Comparison of ENCODE assay signal across 9 cellular contexts in the genomic region with DNA sequence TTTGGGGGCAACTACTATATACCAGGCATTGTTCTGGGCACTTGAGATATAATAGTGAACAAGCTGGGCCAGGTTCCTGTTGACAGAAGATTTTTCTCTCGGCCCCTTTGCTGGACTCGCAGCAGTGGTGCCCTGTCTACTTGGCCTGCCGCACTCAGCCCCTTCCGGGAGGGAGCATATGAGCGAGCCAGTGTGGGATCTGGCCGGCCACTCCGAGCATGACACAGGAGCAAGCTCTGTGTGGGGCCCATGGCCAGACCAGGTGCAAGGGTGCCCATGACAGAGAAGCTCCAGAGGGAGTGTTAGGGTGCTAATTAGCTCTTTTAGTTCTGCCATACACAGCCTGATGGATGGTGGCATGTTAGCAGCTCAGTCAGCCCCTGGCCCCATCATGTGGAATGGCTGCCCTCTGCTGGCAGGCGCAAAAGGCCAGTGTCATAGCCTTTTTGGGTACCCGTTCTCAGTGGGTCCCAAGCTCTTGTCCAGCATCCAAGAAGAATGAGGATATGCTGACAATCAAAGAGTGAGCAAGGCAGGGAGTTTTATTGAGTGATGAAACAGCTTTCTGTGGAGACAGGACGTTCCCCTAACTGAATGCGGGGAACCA. TPM values are rescaled to one million over a fixed set of nuclear protein-coding genes. Genes with fewer than 3 reads are reported as not detected.
A peak's percentile ranks its signal among the peaks of the same experiment; 100 is the strongest.
DNase-seq lines count a peak whose midpoint lies in the region; ATAC-seq and TF ChIP-seq lines count a peak whose summit lies in the region.
"Had no signal": no experiment of that assay in that cellular context is flagged by ENCODE, and none has a peak within 500 bp of the region (broad histone marks: within the 10 kb centered on the region; RNA-seq: fewer than 3 reads in every experiment).

No MANE protein-coding gene starts in this region.

- H3K27ac ChIP-seq in naive thymus-derived CD4-positive, alpha-beta T cell (ENCODE audit: low read depth, low read length), result no peak overlapping the region
- H3K27ac ChIP-seq: epithelial cell of prostate had no signal

- DNase-seq in GM12865 (ENCODE audit: low read depth), result peak; percentile 56
- DNase-seq in LoVo (ENCODE audit: low spot score), result peak; percentile 10
- DNase-seq in chondrocyte (ENCODE audit: low spot score), result no peak
- DNase-seq in naive thymus-derived CD4-positive, alpha-beta T cell, result peak in 2 of 9 donors; percentile 2 to 27
- no peak for DNase-seq in AG08395 (ENCODE audit: low spot score)

- H3K4me3 Mint-ChIP-seq in chondrocyte (ENCODE audit: unreplicated experiment), result no peak overlapping the region
- H3K4me3 Mint-ChIP-seq in naive thymus-derived CD4-positive, alpha-beta T cell, result no peak overlapping the region

- H3K27me3 ChIP-seq in naive thymus-derived CD4-positive, alpha-beta T cell (ENCODE audit: control insufficient read depth in 2 of 2, insufficient read depth in 2 of 2, low read length in 2 of 2), result no peaks in the 10 kb centered on the region

- H3K36me3 ChIP-seq in naive thymus-derived CD4-positive, alpha-beta T cell (ENCODE audit: control insufficient read depth in 2 of 3, insufficient read depth in 3 of 3, low read length in 3 of 3), result no peaks in the 10 kb centered on the region

- TF ChIP-seq CTCF in GM12865 (IDR thresholded peaks at IDR 0.05; ENCODE audit: insufficient read depth, low read depth, low read length, missing control alignments) (peak; percentile 64), chondrocyte (IDR thresholded peaks at IDR 0.05) (peak; percentile 66)

- no peak overlapping the region for H3K27ac Mint-ChIP-seq in chondrocyte (ENCODE audit: unreplicated experiment)
- no peak overlapping the region for H3K27ac Mint-ChIP-seq in naive thymus-derived CD4-positive, alpha-beta T cell

- CTCF ChIA-PET in naive thymus-derived CD4-positive, alpha-beta T cell (lab: Charles Lee), result no interaction called here

- no peaks in the 10 kb centered on the region for H3K36me3 Mint-ChIP-seq in chondrocyte (ENCODE audit: low read depth)
- no peaks in the 10 kb centered on the region for H3K36me3 Mint-ChIP-seq in naive thymus-derived CD4-positive, alpha-beta T cell

- H3K4me1 Mint-ChIP-seq in chondrocyte (ENCODE audit: low read depth), result no peaks in the 10 kb centered on the region
- no peaks in the 10 kb centered on the region for H3K4me1 Mint-ChIP-seq in naive thymus-derived CD4-positive, alpha-beta T cell

- peaks cover 22% of the 10 kb centered on the region for H3K27me3 Mint-ChIP-seq in chondrocyte (ENCODE audit: low read depth)
- peaks cover 2 to 43% (median 30%) of the 10 kb centered on the region in 5 donors for H3K27me3 Mint-ChIP-seq in naive thymus-derived CD4-positive, alpha-beta T cell

- no peak overlapping the region for H3K4me3 ChIP-seq in GM12865 (ENCODE audit: low read depth, low read length)
- H3K4me3 ChIP-seq in naive thymus-derived CD4-positive, alpha-beta T cell (ENCODE audit: low read length), result no peak overlapping the region

- intact Hi-C loops in naive thymus-derived CD4-positive, alpha-beta T cell (cut with micrococcal nuclease), result loop anchor here in 1 of 2 donors (2.0 kb wide), 1 partner anchor 353 kb away; no protein-coding TSS in a partner anchor

- ATAC-seq in naive thymus-derived CD4-positive, alpha-beta T cell, result peak; percentile 29
- ATAC-seq in GM19035 (IDR thresholded peaks at IDR 0.05; ENCODE audit: unreplicated experiment) (no peak), GM21717 (IDR thresholded peaks at IDR 0.05; ENCODE audit: unreplicated experiment) (no peak), GM19463 (IDR thresholded peaks at IDR 0.05; ENCODE audit: unreplicated experiment) (no peak)

- no peaks in the 10 kb centered on the region for H3K9me3 ChIP-seq in naive thymus-derived CD4-positive, alpha-beta T cell (ENCODE audit: control insufficient read depth in 2 of 3, low read length in 3 of 3)

- H3K9me3 Mint-ChIP-seq in chondrocyte (ENCODE audit: low read depth), result peaks cover 3% of the 10 kb centered on the region
- peaks cover 0 to 5% (median 0%) of the 10 kb centered on the region in 11 donors for H3K9me3 Mint-ChIP-seq in naive thymus-derived CD4-positive, alpha-beta T cell

- POLR2A ChIA-PET in naive thymus-derived CD4-positive, alpha-beta T cell (lab: Charles Lee), result no interaction called here

- H3K4me1 ChIP-seq in naive thymus-derived CD4-positive, alpha-beta T cell (ENCODE audit: control insufficient read depth in 2 of 2, insufficient read depth in 2 of 2, low read length in 2 of 2), result no peaks in the 10 kb centered on the region

RNA-seq across cellular contexts. Expression of a gene that starts 9.3 kb away (rescaled TPM):
- 0.07 TPM in 1 of 3 replicates, not detected in the others for total RNA-seq in chondrocyte
- under 1 TPM in 1 of 5 experiments, not detected in 4; 0.10 TPM for total RNA-seq in naive thymus-derived CD4-positive, alpha-beta T cell
- polyA plus RNA-seq in naive thymus-derived CD4-positive, alpha-beta T cell, result not detected

Comparison
In these comparisons a context has a peak if more than half of its experiments do, and no peak if none do; other contexts are left out.
1. DNase-seq: peak in GM12865 (single experiment) and LoVo (single experiment); none in chondrocyte (single experiment) and AG08395 (single experiment).